8 cellular contexts compared by ENCODE assay signal in genomic region chr1:108747128-108747827, GRCh38. TPM values are rescaled to one million over a fixed set of nuclear protein-coding genes. Genes with fewer than 3 reads are reported as not detected.
DNase-seq lines count a peak whose midpoint lies in the region; ATAC-seq and TF ChIP-seq lines count a peak whose summit lies in the region.

No MANE protein-coding gene starts in this region.

- H3K9me3 ChIP-seq in CD4-positive, alpha-beta T cell (ENCODE audit: control insufficient read depth, low read length), result no peaks in the 10 kb centered on the region
- H3K9me3 ChIP-seq in NT2/D1 (ENCODE audit: insufficient read depth, low read length), result no peaks in the 10 kb centered on the region
- H3K9me3 ChIP-seq in subcutaneous abdominal adipose tissue (ENCODE audit: control insufficient read depth in 5 of 5, low read length in 5 of 5), result no peaks in the 10 kb centered on the region

- intact Hi-C loops in CD4-positive, alpha-beta T cell (cut with DNase I, micrococcal nuclease), result loop anchor here (2.0 to 10.0 kb wide), 9 partner anchors 44 to 1238 kb away; partner anchors contain the start of genes AHCYL1 (in 1 of the 2), CLCC1 (in 1 of the 2), EEIG2 (in 1 of the 2) and ELAPOR1 (in 1 of the 2)
- intact Hi-C loops in activated T-helper 1 cell treated with anti-CD3 and anti-CD28 coated beads, Interleukin-12 subunit alpha, Interleukin-12 subunit beta, Interleukin-2, Interleukin-4 antibody, amounts not matched to agents 30 ng/mL and 10 ng/mL and 1 ng/mL, durations not matched to agents 14 hours and 24 hours and 36 hours (cut with micrococcal nuclease), result loop anchor here (1.0 to 5.0 kb wide), 8 partner anchors 8 to 344 kb away; partner anchors contain the start of gene TMEM167B

- peaks cover 29% of the 10 kb centered on the region for H3K36me3 Mint-ChIP-seq in CD4-positive, alpha-beta T cell (ENCODE audit: low read depth)
- H3K36me3 Mint-ChIP-seq in activated T-helper 1 cell treated with anti-CD3 and anti-CD28 coated beads, Interleukin-12 subunit alpha, Interleukin-12 subunit beta, Interleukin-2, Interleukin-4 antibody, amounts not matched to agents 30 ng/mL and 10 ng/mL and 1 ng/mL, durations not matched to agents 14 hours and 24 hours and 36 hours (ENCODE audit: low read depth), result peaks cover 14% of the 10 kb centered on the region

- H3K36me3 ChIP-seq in NT2/D1 (ENCODE audit: insufficient read depth, insufficient read length, low read length) (peaks cover 32% of the 10 kb centered on the region), subcutaneous abdominal adipose tissue (ENCODE audit: control insufficient read depth in 5 of 5, insufficient read depth in 5 of 5, low read length in 5 of 5) (peaks cover 0 to 9% (median 2%) of the 10 kb centered on the region in 5 donors)

- H3K27ac ChIP-seq in CD4-positive, alpha-beta T cell (ENCODE audit: low read depth, low read length), result peak overlapping the region; percentile 90
- H3K27ac ChIP-seq in subcutaneous abdominal adipose tissue (ENCODE audit: low read depth, low read length), result peak overlapping the region; percentile 94

- CTCF ChIA-PET in CD4-positive, alpha-beta T cell (lab: Charles Lee), result interaction anchor here (0.6 to 1.0 kb wide), 2 partner anchors 55 to 1264 kb away, joined by 3 to 4 read pairs; partner anchors contain the start of gene PRPF38B

- POLR2A ChIA-PET in CD4-positive, alpha-beta T cell (lab: Charles Lee), result interaction anchor here (1.0 to 3.1 kb wide), 2 partner anchors 45 to 55 kb away, joined by 3 to 24 read pairs; partner anchors contain the start of gene PRPF38B

- H3K27me3 Mint-ChIP-seq in CD4-positive, alpha-beta T cell, result no peaks in the 10 kb centered on the region
- H3K27me3 Mint-ChIP-seq in activated T-helper 1 cell treated with anti-CD3 and anti-CD28 coated beads, Interleukin-12 subunit alpha, Interleukin-12 subunit beta, Interleukin-2, Interleukin-4 antibody, amounts not matched to agents 30 ng/mL and 10 ng/mL and 1 ng/mL, durations not matched to agents 14 hours and 24 hours and 36 hours (ENCODE audit: insufficient read depth), result peaks cover 3% of the 10 kb centered on the region

- H3K9ac ChIP-seq in NT2/D1 (ENCODE audit: insufficient read length, low read depth) (peak overlapping the region; percentile 96), subcutaneous abdominal adipose tissue (ENCODE audit: low read length in 5 of 5) (peak overlapping the region; percentile 70 to 95 (median 87))

- H3K9me3 Mint-ChIP-seq in CD4-positive, alpha-beta T cell, result no peaks in the 10 kb centered on the region
- no peaks in the 10 kb centered on the region for H3K9me3 Mint-ChIP-seq in activated T-helper 1 cell treated with anti-CD3 and anti-CD28 coated beads, Interleukin-12 subunit alpha, Interleukin-12 subunit beta, Interleukin-2, Interleukin-4 antibody, amounts not matched to agents 30 ng/mL and 10 ng/mL and 1 ng/mL, durations not matched to agents 14 hours and 24 hours and 36 hours

- H3K27me3 ChIP-seq in CD4-positive, alpha-beta T cell (ENCODE audit: control insufficient read depth, insufficient read depth, low read length), result no peaks in the 10 kb centered on the region
- peaks cover 9% of the 10 kb centered on the region for H3K27me3 ChIP-seq in NT2/D1 (ENCODE audit: insufficient read depth, insufficient read length)
- no peaks in the 10 kb centered on the region for H3K27me3 ChIP-seq in subcutaneous abdominal adipose tissue (ENCODE audit: control insufficient read depth in 5 of 5, insufficient read depth in 4 of 5, low read length in 5 of 5)

- peak overlapping the region; percentile 97 for H3K4me3 Mint-ChIP-seq in CD4-positive, alpha-beta T cell
- H3K4me3 Mint-ChIP-seq in activated T-helper 1 cell treated with anti-CD3 and anti-CD28 coated beads, Interleukin-12 subunit alpha, Interleukin-12 subunit beta, Interleukin-2, Interleukin-4 antibody, amounts not matched to agents 30 ng/mL and 10 ng/mL and 1 ng/mL, durations not matched to agents 14 hours and 24 hours and 36 hours, result peak overlapping the region; percentile 97

- TF ChIP-seq CTCF in CD4-positive, alpha-beta T cell (IDR thresholded peaks at IDR 0.05), result no peak
- no peak for TF ChIP-seq CTCF in fibroblast of mammary gland (conservative IDR thresholded peaks at IDR 0.05; ENCODE audit: control insufficient read depth, insufficient read depth, low read depth, low read length)

- H3K4me3 ChIP-seq in NT2/D1 (ENCODE audit: insufficient read length, low read depth) (peak overlapping the region; percentile 86), fibroblast of mammary gland (ENCODE audit: control insufficient read depth, low read depth, low read length) (peak overlapping the region; percentile 94), subcutaneous abdominal adipose tissue (ENCODE audit: low read depth in 1 of 5, low read length in 5 of 5) (peak overlapping the region; percentile 94 to 100 (median 94))

- peaks cover 44% of the 10 kb centered on the region for H3K4me1 Mint-ChIP-seq in CD4-positive, alpha-beta T cell (ENCODE audit: low read depth)
- peaks cover 35% of the 10 kb centered on the region for H3K4me1 Mint-ChIP-seq in activated T-helper 1 cell treated with anti-CD3 and anti-CD28 coated beads, Interleukin-12 subunit alpha, Interleukin-12 subunit beta, Interleukin-2, Interleukin-4 antibody, amounts not matched to agents 30 ng/mL and 10 ng/mL and 1 ng/mL, durations not matched to agents 14 hours and 24 hours and 36 hours (ENCODE audit: low read depth)

- peak in 3 of 10 experiments; percentile 9 to 18 (median 11) for DNase-seq in CD4-positive, alpha-beta T cell
- DNase-seq in HS-27A (ENCODE audit: low read depth) (peak; percentile 64), NT2/D1 (ENCODE audit: low read depth, low spot score) (peak; percentile 40), fibroblast of mammary gland (ENCODE audit: low read depth) (peak; percentile 85), myocyte (ENCODE audit: low read depth) (peak; percentile 85)
- peak; percentile 32 for DNase-seq in activated T-helper 1 cell treated with anti-CD3 and anti-CD28 coated beads, Interleukin-12 subunit alpha, Interleukin-12 subunit beta, Interleukin-2, Interleukin-4 antibody, amounts not matched to agents 30 ng/mL and 10 ng/mL and 1 ng/mL, durations not matched to agents 14 hours and 24 hours and 36 hours (ENCODE audit: low spot score)

- H3K27ac Mint-ChIP-seq in CD4-positive, alpha-beta T cell, result peak overlapping the region; percentile 91
- peak overlapping the region; percentile 94 for H3K27ac Mint-ChIP-seq in activated T-helper 1 cell treated with anti-CD3 and anti-CD28 coated beads, Interleukin-12 subunit alpha, Interleukin-12 subunit beta, Interleukin-2, Interleukin-4 antibody, amounts not matched to agents 30 ng/mL and 10 ng/mL and 1 ng/mL, durations not matched to agents 14 hours and 24 hours and 36 hours

- ATAC-seq in CD4-positive, alpha-beta T cell (ENCODE audit: poor library complexity), result no peak
- peak; percentile 37 for ATAC-seq in GM19395 (IDR thresholded peaks at IDR 0.05; ENCODE audit: unreplicated experiment)

- H3K4me1 ChIP-seq in NT2/D1 (ENCODE audit: insufficient read depth, insufficient read length) (no peaks in the 10 kb centered on the region), subcutaneous abdominal adipose tissue (ENCODE audit: control insufficient read depth in 5 of 5, insufficient read depth in 5 of 5, low read length in 5 of 5) (peaks cover 2 to 17% (median 3%) of the 10 kb centered on the region in 5 donors)

RNA-seq across cellular contexts. Expression of gene STXBP3, which starts 0.8 kb away (rescaled TPM):
- total RNA-seq in CD4-positive, alpha-beta T cell, result 10 to 100 TPM; 41.6 to 50.5 TPM
- 39.6 and 42.4 TPM in 2 replicates for total RNA-seq in activated T-helper 1 cell treated with anti-CD3 and anti-CD28 coated beads, Interleukin-12 subunit alpha, Interleukin-12 subunit beta, Interleukin-2, Interleukin-4 antibody, amounts not matched to agents 30 ng/mL and 10 ng/mL and 1 ng/mL, durations not matched to agents 14 hours and 24 hours and 36 hours
- 40.0 and 65.7 TPM in 2 replicates for total RNA-seq in myocyte
- 11.8 TPM for polyA plus RNA-seq in myocyte (2012)

RNA-seq across cellular contexts. Expression of gene FNDC7, which starts 34.6 kb away (rescaled TPM):
- under 1 TPM; 0.19 to 0.42 TPM for total RNA-seq in CD4-positive, alpha-beta T cell
- total RNA-seq in activated T-helper 1 cell treated with anti-CD3 and anti-CD28 coated beads, Interleukin-12 subunit alpha, Interleukin-12 subunit beta, Interleukin-2, Interleukin-4 antibody, amounts not matched to agents 30 ng/mL and 10 ng/mL and 1 ng/mL, durations not matched to agents 14 hours and 24 hours and 36 hours, result 0.05 TPM in 1 of 2 replicates, not detected in the other
- not detected in 2 replicates for total RNA-seq in myocyte
- polyA plus RNA-seq in myocyte (2012), result not detected

RNA-seq across cellular contexts. Expression of gene PRPF38B, which starts 55.2 kb away (rescaled TPM):
- total RNA-seq in CD4-positive, alpha-beta T cell, result 100 to 1,000 TPM; 114 to 120 TPM
- total RNA-seq in activated T-helper 1 cell treated with anti-CD3 and anti-CD28 coated beads, Interleukin-12 subunit alpha, Interleukin-12 subunit beta, Interleukin-2, Interleukin-4 antibody, amounts not matched to agents 30 ng/mL and 10 ng/mL and 1 ng/mL, durations not matched to agents 14 hours and 24 hours and 36 hours, result 94.4 and 99.8 TPM in 2 replicates
- 16.1 and 21.1 TPM in 2 replicates for total RNA-seq in myocyte
- polyA plus RNA-seq in myocyte (2012), result 18.3 TPM
